Comparison of ENCODE assay signal across 15 cellular contexts in the genomic region with DNA sequence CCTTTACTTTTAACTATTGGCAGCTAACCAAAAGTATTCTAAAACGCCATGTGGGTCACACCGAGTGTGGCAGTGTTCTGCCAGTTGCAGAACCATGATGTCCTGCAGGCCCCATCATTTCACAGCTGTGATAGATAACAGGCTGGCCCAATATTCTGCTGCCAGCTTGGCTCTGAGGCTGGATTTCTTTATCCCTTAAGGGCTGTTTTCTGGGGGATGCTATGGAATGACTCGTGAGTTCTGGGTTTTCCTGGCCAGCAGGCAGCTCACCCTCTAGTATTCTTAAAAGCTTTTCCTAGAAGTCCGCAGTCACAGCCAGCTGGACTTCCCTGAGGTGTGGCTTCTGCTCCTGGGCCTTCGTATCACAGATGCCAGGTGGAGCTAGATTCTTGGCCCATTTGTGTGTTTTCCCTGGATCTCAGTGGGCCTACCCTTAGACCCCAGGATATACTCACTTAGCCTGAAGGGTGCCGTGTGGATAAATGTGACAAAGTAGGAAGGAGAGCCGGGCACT. TPM values are rescaled to one million over a fixed set of nuclear protein-coding genes. Genes with fewer than 3 reads are reported as not detected.
DNase-seq lines count a peak whose midpoint lies in the region; ATAC-seq and TF ChIP-seq lines count a peak whose summit lies in the region.
"Had no signal": no experiment of that assay in that cellular context is flagged by ENCODE, and none has a peak within 500 bp of the region (broad histone marks: within the 10 kb centered on the region; RNA-seq: fewer than 3 reads in every experiment).

No MANE protein-coding gene starts in this region.

- H2AFZ ChIP-seq in SK-N-SH (ENCODE audit: low read depth) (no peak overlapping the region), hepatocyte (no peak overlapping the region)

- no peak; the same call in 1 of the 3 replicates for ATAC-seq in SK-N-SH treated with all-trans-retinoic acid at 6 μM for 48 hours
- ATAC-seq in GM18517 (IDR thresholded peaks at IDR 0.05; ENCODE audit: unreplicated experiment) = no peak

- TF ChIP-seq CTCF in SK-N-SH (IDR thresholded peaks at IDR 0.05) = no peak
- TF ChIP-seq CTCF in hepatocyte (IDR thresholded peaks at IDR 0.05; ENCODE audit: poor library complexity) = no peak

- H4K20me1 ChIP-seq in SK-N-SH (ENCODE audit: insufficient read depth) (no peaks in the 10 kb centered on the region), hepatocyte (ENCODE audit: insufficient read depth, poor library complexity, severe bottlenecking) (no peaks in the 10 kb centered on the region)

- no peaks in the 10 kb centered on the region for H3K79me2 ChIP-seq in SK-N-SH (ENCODE audit: insufficient read depth)
- no peaks in the 10 kb centered on the region for H3K79me2 ChIP-seq in hepatocyte

- no peaks in the 10 kb centered on the region for H3K9me2 ChIP-seq in SK-N-SH
- H3K9me2 ChIP-seq in hepatocyte (replicated peaks; ENCODE audit: insufficient read depth) = no peaks in the 10 kb centered on the region

- H3K27me3 ChIP-seq in SK-N-SH (ENCODE audit: insufficient read depth) (no peaks in the 10 kb centered on the region), hepatocyte (no peaks in the 10 kb centered on the region)
- H3K27me3 ChIP-seq: SJSA1 had no signal

- H3F3A ChIP-seq in SK-N-SH (replicated peaks; ENCODE audit: insufficient read depth) = no peaks in the 10 kb centered on the region

- TF ChIP-seq EP300 in SK-N-SH (IDR thresholded peaks at IDR 0.05; ENCODE audit: borderline replicate concordance in 1 of 2, low read depth in 1 of 2, low read length in 1 of 2) = no peak

- H3K9me3 ChIP-seq in SK-N-SH (0 out of 2 replicates have a peak, but pooled peaks cover 6% of the 10 kb centered on the region), hepatocyte (ENCODE audit: low read depth) (no peaks in the 10 kb centered on the region)
- H3K9me3 ChIP-seq: Caco-2, SJSA1 had no signal

- no peak overlapping the region for H3K9ac ChIP-seq in SK-N-SH

- CTCF ChIA-PET in SK-N-SH (lab: Yijun Ruan, JAX) = interaction anchor here (0.9 to 1.2 kb wide), 5 partner anchors 43 to 234 kb away, joined by 3 read pairs; no protein-coding TSS in a partner anchor

- no peak overlapping the region for H3K4me3 ChIP-seq in SK-N-SH (ENCODE audit: low read depth in 2 of 2, low read length in 1 of 2)
- no peak overlapping the region for H3K4me3 ChIP-seq in hepatocyte
- H3K4me3 ChIP-seq: SJSA1 had no signal

- DNase-seq in SK-N-SH (peak; percentile 39), glomerular visceral epithelial cell (ENCODE audit: extremely low spot score) (peak; percentile 21), hepatocyte (ENCODE audit: low spot score) (no peak), renal cortical epithelial cell (ENCODE audit: low read depth) (peak; percentile 39), NCI-H2081 treated with DMSO at 0.1 percent for 48 hours (lab: John Stamatoyannopoulos, UW) (no peak), cerebellar cortex (ENCODE audit: low spot score) (no peak)
- DNase-seq: Caco-2, HCEC 1CT, NCI-H1436 treated with DMSO at 0.1 percent for 48 hours, NCI-H526 had no signal

- POLR2A ChIA-PET in SK-N-SH (lab: Yijun Ruan, JAX) = no interaction called here

- H3K4me2 ChIP-seq in SK-N-SH = no peak overlapping the region
- peak overlapping the region; percentile 29 for H3K4me2 ChIP-seq in hepatocyte

- H3K4me1 ChIP-seq in SK-N-SH (ENCODE audit: control insufficient read depth in 1 of 2, insufficient read depth in 2 of 2, low read depth in 1 of 2, low read length in 1 of 2) (peaks cover 0 to 39% of the 10 kb centered on the region in 2 experiments; a peak in 2 of 4 replicates), hepatocyte (ENCODE audit: insufficient read depth) (peaks cover 13% of the 10 kb centered on the region)
- H3K4me1 ChIP-seq: Caco-2, SJSA1 had no signal

- H3K27ac ChIP-seq in SK-N-SH (ENCODE audit: low read depth in 2 of 2, low read length in 1 of 2) = peak overlapping the region in 1 of 2 experiments; percentile 71; a peak in 2 of 4 replicates
- peak overlapping the region; percentile 27 for H3K27ac ChIP-seq in hepatocyte
- H3K27ac ChIP-seq: C4-2B, SJSA1 had no signal

- no peak for TF ChIP-seq RAD21 in SK-N-SH (IDR thresholded peaks at IDR 0.05; ENCODE audit: low read length)

- H3K36me3 ChIP-seq in SK-N-SH (replicated peaks in 1 of 2; ENCODE audit: control insufficient read depth in 1 of 2, insufficient read depth in 2 of 2, low read length in 1 of 2) (no peaks in the 10 kb centered on the region), hepatocyte (replicated peaks; ENCODE audit: insufficient read depth, low read depth) (no peaks in the 10 kb centered on the region)
- H3K36me3 ChIP-seq: SJSA1 had no signal

- 66% methylated on average over 6 of the region's 7 CpGs for WGBS in SK-N-SH (ENCODE audit: low lambda C conversion rate)
- 85% methylated on average over 7 of the region's 7 CpGs for WGBS in hepatocyte (ENCODE audit: low lambda C conversion rate, missing lambda C conversion rate)

TF ChIP-seq in SK-N-SH, 30 proteins besides CTCF, POLR2A, EP300 and RAD21:
- TF ChIP-seq RCOR1 (IDR thresholded peaks at IDR 0.05; ENCODE audit: low read length) (no peak), TEAD4 (IDR thresholded peaks at IDR 0.05; ENCODE audit: borderline replicate concordance, insufficient read depth) (no peak), TAF1 (IDR thresholded peaks at IDR 0.05; ENCODE audit: borderline replicate concordance, low read depth, low read length) (no peak), POLR2AphosphoS5 (IDR thresholded peaks at IDR 0.05; ENCODE audit: low read depth, low read length) (no peak), GATA2 (CRISPR knock-in tag; IDR thresholded peaks at IDR 0.05) (peak; percentile 36; the same call in 1 of the 2 replicates), NFIC (IDR thresholded peaks at IDR 0.05; ENCODE audit: borderline replicate concordance) (no peak), JUND (IDR thresholded peaks at IDR 0.05) (no peak)
- TF ChIP-seq, protein P1, sequence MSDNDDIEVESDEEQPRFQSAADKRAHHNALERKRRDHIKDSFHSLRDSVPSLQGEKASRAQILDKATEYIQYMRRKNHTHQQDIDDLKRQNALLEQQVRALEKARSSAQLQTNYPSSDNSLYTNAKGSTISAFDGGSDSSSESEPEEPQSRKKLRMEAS (IDR thresholded peaks at IDR 0.05; ENCODE audit: low read depth) = no peak

TF ChIP-seq in SK-N-SH treated with all-trans-retinoic acid at 6 μM for 48 hours, 23 proteins besides CTCF, POLR2A, EP300 and RAD21 (continues in another document):
- TF ChIP-seq TCF4 (CRISPR knock-in tag; IDR thresholded peaks at IDR 0.05; ENCODE audit: borderline replicate concordance) = no peak
- no peak for TF ChIP-seq ZFP30 (CRISPR knock-in tag; IDR thresholded peaks at IDR 0.05)
- no peak for TF ChIP-seq ZNF70 (CRISPR knock-in tag; IDR thresholded peaks at IDR 0.05)
- no peak for TF ChIP-seq TOX (CRISPR knock-in tag; IDR thresholded peaks at IDR 0.05; ENCODE audit: borderline replicate concordance)
- TF ChIP-seq ZC3H10 (CRISPR knock-in tag; IDR thresholded peaks at IDR 0.05) = no peak
- TF ChIP-seq BACH2 (CRISPR knock-in tag; IDR thresholded peaks at IDR 0.05; ENCODE audit: borderline replicate concordance) = no peak
- no peak for TF ChIP-seq ESRRG (CRISPR knock-in tag; IDR thresholded peaks at IDR 0.05)
- no peak for TF ChIP-seq ISL1 (CRISPR knock-in tag; IDR thresholded peaks at IDR 0.05)
- TF ChIP-seq, protein P2, sequence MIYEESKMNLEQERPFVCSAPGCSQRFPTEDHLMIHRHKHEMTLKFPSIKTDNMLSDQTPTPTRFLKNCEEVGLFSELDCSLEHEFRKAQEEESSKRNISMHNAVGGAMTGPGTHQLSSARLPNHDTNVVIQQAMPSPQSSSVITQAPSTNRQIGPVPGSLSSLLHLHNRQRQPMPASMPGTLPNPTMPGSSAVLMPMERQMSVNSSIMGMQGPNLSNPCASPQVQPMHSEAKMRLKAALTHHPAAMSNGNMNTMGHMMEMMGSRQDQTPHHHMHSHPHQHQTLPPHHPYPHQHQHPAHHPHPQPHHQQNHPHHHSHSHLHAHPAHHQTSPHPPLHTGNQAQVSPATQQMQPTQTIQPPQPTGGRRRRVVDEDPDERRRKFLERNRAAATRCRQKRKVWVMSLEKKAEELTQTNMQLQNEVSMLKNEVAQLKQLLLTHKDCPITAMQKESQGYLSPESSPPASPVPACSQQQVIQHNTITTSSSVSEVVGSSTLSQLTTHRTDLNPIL (CRISPR knock-in tag; IDR thresholded peaks at IDR 0.05; ENCODE audit: low read depth) = no peak
- no peak for TF ChIP-seq PPARA (CRISPR knock-in tag; IDR thresholded peaks at IDR 0.05; ENCODE audit: borderline replicate concordance)
- TF ChIP-seq, protein P3, sequence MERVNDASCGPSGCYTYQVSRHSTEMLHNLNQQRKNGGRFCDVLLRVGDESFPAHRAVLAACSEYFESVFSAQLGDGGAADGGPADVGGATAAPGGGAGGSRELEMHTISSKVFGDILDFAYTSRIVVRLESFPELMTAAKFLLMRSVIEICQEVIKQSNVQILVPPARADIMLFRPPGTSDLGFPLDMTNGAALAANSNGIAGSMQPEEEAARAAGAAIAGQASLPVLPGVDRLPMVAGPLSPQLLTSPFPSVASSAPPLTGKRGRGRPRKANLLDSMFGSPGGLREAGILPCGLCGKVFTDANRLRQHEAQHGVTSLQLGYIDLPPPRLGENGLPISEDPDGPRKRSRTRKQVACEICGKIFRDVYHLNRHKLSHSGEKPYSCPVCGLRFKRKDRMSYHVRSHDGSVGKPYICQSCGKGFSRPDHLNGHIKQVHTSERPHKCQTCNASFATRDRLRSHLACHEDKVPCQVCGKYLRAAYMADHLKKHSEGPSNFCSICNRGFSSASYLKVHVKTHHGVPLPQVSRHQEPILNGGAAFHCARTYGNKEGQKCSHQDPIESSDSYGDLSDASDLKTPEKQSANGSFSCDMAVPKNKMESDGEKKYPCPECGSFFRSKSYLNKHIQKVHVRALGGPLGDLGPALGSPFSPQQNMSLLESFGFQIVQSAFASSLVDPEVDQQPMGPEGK (CRISPR knock-in tag; IDR thresholded peaks at IDR 0.05; ENCODE audit: borderline replicate concordance) = no peak
- no peak for TF ChIP-seq ARNTL (CRISPR knock-in tag; IDR thresholded peaks at IDR 0.05; ENCODE audit: borderline replicate concordance, low read depth)
- TF ChIP-seq ZFP3 (CRISPR knock-in tag; IDR thresholded peaks at IDR 0.05) = no peak
- TF ChIP-seq SNAI2 (CRISPR knock-in tag; IDR thresholded peaks at IDR 0.05) = no peak

RNA-seq across cellular contexts. Expression of a gene that starts 41.0 kb away (rescaled TPM):
- polyA plus RNA-seq in SK-N-SH (2012; rRNA removed) (10.9 and 11.6 TPM in 2 replicates), hepatocyte (1.4 and 1.7 TPM in 2 replicates)
- polyA plus RNA-seq in SK-N-SH (2012; cell fraction: cytosol; rRNA removed) = 9.1 and 10.5 TPM in 2 replicates
- 19.0 and 20.8 TPM in 2 replicates for polyA plus RNA-seq in SK-N-SH (2012; cell fraction: nucleus; rRNA removed)
- total RNA-seq in hepatocyte (2.6 and 2.7 TPM in 2 replicates), renal cortical epithelial cell (39.4 and 117 TPM in 2 replicates)
- total RNA-seq: Caco-2, HT-29 had no signal

Comparison
In these comparisons a context has a peak if more than half of its experiments do, and no peak if none do; other contexts are left out.
1. DNase-seq: peak in SK-N-SH (single experiment), glomerular visceral epithelial cell (single experiment) and renal cortical epithelial cell (single experiment); none in hepatocyte (single experiment), NCI-H2081 treated with DMSO at 0.1 percent for 48 hours (single experiment) and cerebellar cortex (single experiment).
2. RNA of a gene that starts 41.0 kb away (total RNA-seq): 39.4 to 117 TPM in renal cortical epithelial cell; 2.6 to 2.7 TPM in hepatocyte; every median in the first group is over 10 times any median in the second.